Comparison of ENCODE assay signal across 8 cellular contexts in genomic region chr12:42145552-42146215, GRCh38. TPM values are rescaled to one million over a fixed set of nuclear protein-coding genes. Genes with fewer than 3 reads are reported as not detected.
DNase-seq lines count a peak whose midpoint lies in the region; ATAC-seq and TF ChIP-seq lines count a peak whose summit lies in the region.

No MANE protein-coding gene starts in this region.

- POLR2A ChIA-PET in T-cell (lab: Charles Lee) = interaction anchor here (0.6 to 1.0 kb wide), 3 partner anchors 48 to 84 kb away, joined by 4 to 7 read pairs (median 4); no protein-coding TSS in a partner anchor

- H3K27ac ChIP-seq in hepatocyte (peak overlapping the region; percentile 89), subcutaneous abdominal adipose tissue (ENCODE audit: low read depth, low read length) (no peak overlapping the region), Peyer's patch (peak overlapping the region in 2 of 4 donors; percentile 91 to 98)

- H3K36me3 Mint-ChIP-seq in activated CD8-positive, alpha-beta memory T cell treated with anti-CD3 and anti-CD28 coated beads, Interleukin-2, amount 10 ng/mL, durations not matched to agents 7 days and 5 days = peaks cover 3% of the 10 kb centered on the region
- no peaks in the 10 kb centered on the region for H3K36me3 Mint-ChIP-seq in T-cell

- TF ChIP-seq CTCF in hepatocyte (IDR thresholded peaks at IDR 0.05; ENCODE audit: poor library complexity) (peak; percentile 16), Peyer's patch (IDR thresholded peaks at IDR 0.05) (peak in 1 of 6 experiments; percentile 41)

- H3K36me3 ChIP-seq in hepatocyte (replicated peaks; ENCODE audit: insufficient read depth, low read depth) (no peaks in the 10 kb centered on the region), subcutaneous abdominal adipose tissue (ENCODE audit: control insufficient read depth in 5 of 5, insufficient read depth in 5 of 5, low read length in 5 of 5) (no peaks in the 10 kb centered on the region), Peyer's patch (no peaks in the 10 kb centered on the region)

- H3K4me1 Mint-ChIP-seq in activated CD8-positive, alpha-beta memory T cell treated with anti-CD3 and anti-CD28 coated beads, Interleukin-2, amount 10 ng/mL, durations not matched to agents 7 days and 5 days = peaks cover 32% of the 10 kb centered on the region
- H3K4me1 Mint-ChIP-seq in T-cell = peaks cover 37 to 43% (median 43%) of the 10 kb centered on the region in 3 donors

- H3K4me3 ChIP-seq in hepatocyte (peak overlapping the region; percentile 98), subcutaneous abdominal adipose tissue (ENCODE audit: low read depth in 1 of 5, low read length in 5 of 5) (peak overlapping the region; percentile 70 to 92 (median 76)), Peyer's patch (peak overlapping the region in 1 of 4 donors; percentile 96)

- ATAC-seq in activated CD8-positive, alpha-beta memory T cell treated with anti-CD3 and anti-CD28 coated beads, Interleukin-2, amount 10 ng/mL, durations not matched to agents 7 days and 5 days = no peak
- ATAC-seq in T-cell (replicated peaks in 1 of 4) = no peak
- no peak for ATAC-seq in HG02981 (IDR thresholded peaks at IDR 0.05; ENCODE audit: unreplicated experiment)
- ATAC-seq in GM18505 (IDR thresholded peaks at IDR 0.05; ENCODE audit: unreplicated experiment) = no peak

- peaks cover 34% of the 10 kb centered on the region for H3K79me2 ChIP-seq in hepatocyte

- H3K9me2 ChIP-seq in hepatocyte (replicated peaks; ENCODE audit: insufficient read depth) = no peaks in the 10 kb centered on the region

- CTCF ChIA-PET in activated CD8-positive, alpha-beta memory T cell treated with anti-CD3 and anti-CD28 coated beads, Interleukin-2, amount 10 ng/mL, durations not matched to agents 7 days and 5 days (lab: Charles Lee) = interaction anchor here (0.8 to 1.5 kb wide), 6 partner anchors 13 to 226 kb away, joined by 3 to 6 read pairs (median 4); no protein-coding TSS in a partner anchor
- CTCF ChIA-PET in T-cell (lab: Charles Lee) = interaction anchor here in 1 of 2 donors (0.8 kb wide), 1 partner anchor 48 kb away, joined by 5 read pairs; no protein-coding TSS in a partner anchor

- no peaks in the 10 kb centered on the region for H3K9me3 ChIP-seq in hepatocyte (ENCODE audit: low read depth)
- H3K9me3 ChIP-seq in subcutaneous abdominal adipose tissue (ENCODE audit: control insufficient read depth in 5 of 5, low read length in 5 of 5) = no peaks in the 10 kb centered on the region
- H3K9me3 ChIP-seq in Peyer's patch = no peaks in the 10 kb centered on the region

- peak overlapping the region; percentile 84 for H3K27ac Mint-ChIP-seq in activated CD8-positive, alpha-beta memory T cell treated with anti-CD3 and anti-CD28 coated beads, Interleukin-2, amount 10 ng/mL, durations not matched to agents 7 days and 5 days
- H3K27ac Mint-ChIP-seq in T-cell = peak overlapping the region; percentile 75 to 76

- no peak for TF ChIP-seq POLR2A in GM18505 (IDR thresholded peaks at IDR 0.05; ENCODE audit: borderline replicate concordance, extremely low read depth, insufficient read depth, insufficient read length)
- TF ChIP-seq POLR2A in Peyer's patch (IDR thresholded peaks at IDR 0.05) = no peak

- peak overlapping the region in 3 of 5 donors; percentile 41 to 87 (median 52) for H3K9ac ChIP-seq in subcutaneous abdominal adipose tissue (ENCODE audit: low read length in 5 of 5)

- H3K4me1 ChIP-seq in hepatocyte (ENCODE audit: insufficient read depth) (peaks cover 20% of the 10 kb centered on the region), subcutaneous abdominal adipose tissue (ENCODE audit: control insufficient read depth in 5 of 5, insufficient read depth in 5 of 5, low read length in 5 of 5) (peaks cover 0 to 21% (median 19%) of the 10 kb centered on the region in 5 donors), Peyer's patch (peaks cover 0 to 9% (median 4%) of the 10 kb centered on the region in 4 donors)

- H3K27me3 ChIP-seq in hepatocyte (no peaks in the 10 kb centered on the region), subcutaneous abdominal adipose tissue (ENCODE audit: control insufficient read depth in 5 of 5, insufficient read depth in 4 of 5, low read length in 5 of 5) (no peaks in the 10 kb centered on the region), Peyer's patch (no peaks in the 10 kb centered on the region)

- H3K4me3 Mint-ChIP-seq in activated CD8-positive, alpha-beta memory T cell treated with anti-CD3 and anti-CD28 coated beads, Interleukin-2, amount 10 ng/mL, durations not matched to agents 7 days and 5 days = peak overlapping the region; percentile 90
- peak overlapping the region; percentile 83 to 87 (median 83) for H3K4me3 Mint-ChIP-seq in T-cell

- H4K20me1 ChIP-seq in hepatocyte (ENCODE audit: insufficient read depth, poor library complexity, severe bottlenecking) = peaks cover 23% of the 10 kb centered on the region

- WGBS in hepatocyte (ENCODE audit: low lambda C conversion rate, missing lambda C conversion rate) = 55% methylated on average over 11 of the region's 11 CpGs

- peak overlapping the region; percentile 88 for H3K4me2 ChIP-seq in hepatocyte

- no peaks in the 10 kb centered on the region for H3K9me3 Mint-ChIP-seq in activated CD8-positive, alpha-beta memory T cell treated with anti-CD3 and anti-CD28 coated beads, Interleukin-2, amount 10 ng/mL, durations not matched to agents 7 days and 5 days (ENCODE audit: low read depth)
- no peaks in the 10 kb centered on the region for H3K9me3 Mint-ChIP-seq in T-cell

- no peaks in the 10 kb centered on the region for H3K27me3 Mint-ChIP-seq in activated CD8-positive, alpha-beta memory T cell treated with anti-CD3 and anti-CD28 coated beads, Interleukin-2, amount 10 ng/mL, durations not matched to agents 7 days and 5 days
- no peaks in the 10 kb centered on the region for H3K27me3 Mint-ChIP-seq in T-cell

- peak overlapping the region; percentile 84 for H2AFZ ChIP-seq in hepatocyte

- DNase-seq in activated CD8-positive, alpha-beta memory T cell treated with anti-CD3 and anti-CD28 coated beads, Interleukin-2, amount 10 ng/mL, durations not matched to agents 7 days and 5 days = no peak
- no peak for DNase-seq in activated CD8-positive, alpha-beta memory T cell treated with anti-CD3 and anti-CD28 coated beads for 24 hours
- DNase-seq in T-cell (no peak), hepatocyte (ENCODE audit: low spot score) (peak; percentile 30), Peyer's patch (no peak)

RNA-seq across cellular contexts. Expression of gene GXYLT1, which starts 1.0 kb away (rescaled TPM):
- 1 to 10 TPM; 8.4 to 8.7 TPM for total RNA-seq in activated CD8-positive, alpha-beta memory T cell treated with anti-CD3 and anti-CD28 coated beads, Interleukin-2, amount 10 ng/mL, durations not matched to agents 7 days and 5 days
- total RNA-seq in T-cell = 1 to 10 TPM; 6.3 to 9.3 (median 7.1) TPM
- total RNA-seq in hepatocyte = 21.2 and 28.8 TPM in 2 replicates
- polyA plus RNA-seq in hepatocyte = 9.0 and 11.6 TPM in 2 replicates
- 10 to 100 TPM in 2 of 4 donors, 1 to 10 TPM in 2; 7.4 to 14.7 (median 10.7) TPM for total RNA-seq in Peyer's patch
